ENCODE assay signal across 19 cellular contexts in the genomic region with DNA sequence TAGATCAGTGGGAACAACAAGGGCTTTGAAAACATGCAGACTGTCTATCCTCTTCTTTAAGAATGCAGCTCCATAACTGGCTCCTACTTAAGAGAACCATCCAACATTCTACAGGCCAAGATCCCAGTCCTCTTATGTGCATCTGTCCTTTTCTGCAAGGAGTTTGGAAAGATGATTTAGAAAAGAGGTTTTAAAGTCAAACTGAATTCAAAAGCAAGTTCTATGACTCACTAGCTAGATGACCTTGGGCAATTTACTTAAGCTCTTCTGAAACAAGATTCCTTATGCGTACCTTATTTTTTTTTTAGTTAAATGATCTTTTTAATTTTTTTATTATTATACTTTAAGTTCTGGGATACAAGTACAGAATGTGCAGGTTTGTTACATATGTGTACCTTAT. TPM values are rescaled to one million over a fixed set of nuclear protein-coding genes. Genes with fewer than 3 reads are reported as not detected.
DNase-seq lines count a peak whose midpoint lies in the region; ATAC-seq and TF ChIP-seq lines count a peak whose summit lies in the region.
"Had no signal": no experiment of that assay in that cellular context is flagged by ENCODE, and none has a peak within 500 bp of the region (broad histone marks: within the 10 kb centered on the region; RNA-seq: fewer than 3 reads in every experiment).

No MANE protein-coding gene starts in this region.

- no peak for TF ChIP-seq CTCF in DND-41 (IDR thresholded peaks at IDR 0.05; ENCODE audit: borderline replicate concordance, extremely low read depth, low read length, poor library complexity, severe bottlenecking)
- TF ChIP-seq CTCF in PC-3 (conservative IDR thresholded peaks at IDR 0.05; ENCODE audit: low read depth, low read length): no peak
- TF ChIP-seq CTCF in esophagus squamous epithelium (IDR thresholded peaks at IDR 0.05): no peak
- no peak for TF ChIP-seq CTCF in osteocyte (IDR thresholded peaks at IDR 0.05)

- intact Hi-C loops in PC-3 (cut with micrococcal nuclease): no loop called here
- intact Hi-C loops in esophagus squamous epithelium (cut with DNase I): no loop called here

- peak overlapping the region; percentile 11 for H3K27ac Mint-ChIP-seq in osteocyte (ENCODE audit: unreplicated experiment)
- H3K27ac Mint-ChIP-seq: activated T-helper 2 cell treated with anti-CD3 and anti-CD28 coated beads, Interferon-gamma antibody, Interleukin-2, Interleukin-4, amounts not matched to agents 10 μg/mL and 5 μg/mL and 100 μg/mL, durations not matched to agents 14 hours and 24 hours and 36 hours; CD8-positive, alpha-beta T cell; naive thymus-derived CD8-positive, alpha-beta T cell; T-cell had no signal

- no peaks in the 10 kb centered on the region for H3K27me3 Mint-ChIP-seq in osteocyte (ENCODE audit: unreplicated experiment)
- H3K27me3 Mint-ChIP-seq: naive thymus-derived CD8-positive, alpha-beta T cell; T-cell had no signal

- peaks cover 14% of the 10 kb centered on the region for H3K4me1 ChIP-seq in DND-41 (ENCODE audit: insufficient read depth, low read length)
- peaks cover 23% of the 10 kb centered on the region; the same call in 1 of the 2 replicates for H3K4me1 ChIP-seq in PC-3 (ENCODE audit: insufficient read depth, low read length)
- peaks cover 0 to 54% (median 5%) of the 10 kb centered on the region in 3 donors for H3K4me1 ChIP-seq in esophagus squamous epithelium

- peaks cover 30% of the 10 kb centered on the region for H3K4me1 Mint-ChIP-seq in osteocyte (ENCODE audit: unreplicated experiment)
- H3K4me1 Mint-ChIP-seq: naive thymus-derived CD8-positive, alpha-beta T cell; T-cell had no signal

- H3K4me2 ChIP-seq in DND-41 (ENCODE audit: insufficient read depth, low read length) (no peak overlapping the region), PC-3 (ENCODE audit: low read length) (no peak overlapping the region)

- no peaks in the 10 kb centered on the region for H3K27me3 ChIP-seq in DND-41 (ENCODE audit: insufficient read depth, low read length, poor library complexity)
- no peaks in the 10 kb centered on the region for H3K27me3 ChIP-seq in PC-3 (ENCODE audit: low read length)
- no peaks in the 10 kb centered on the region for H3K27me3 ChIP-seq in esophagus squamous epithelium
- H3K27me3 ChIP-seq: pancreas had no signal

- peak overlapping the region; percentile 11; the same call in 1 of the 2 replicates for H3K27ac ChIP-seq in DND-41 (ENCODE audit: low read length)
- H3K27ac ChIP-seq in PC-3 (ENCODE audit: low read length): no peak overlapping the region
- peak overlapping the region in 3 of 4 donors; percentile 13 to 59 (median 42) for H3K27ac ChIP-seq in esophagus squamous epithelium

- no peaks in the 10 kb centered on the region for H3K9me2 ChIP-seq in PC-3 (replicated peaks; ENCODE audit: low read length)

- no peaks in the 10 kb centered on the region for H3F3A ChIP-seq in PC-3 (ENCODE audit: low read length, unreplicated experiment)

- H4K20me1 ChIP-seq in DND-41 (ENCODE audit: insufficient read depth, low read length) (no peaks in the 10 kb centered on the region), PC-3 (ENCODE audit: low read length) (no peaks in the 10 kb centered on the region)

- no peak overlapping the region for H3K4me3 ChIP-seq in DND-41 (ENCODE audit: low read depth in 1 of 2, low read length in 2 of 2)
- H3K4me3 ChIP-seq in PC-3 (ENCODE audit: low read length): no peak overlapping the region
- no peak overlapping the region for H3K4me3 ChIP-seq in esophagus squamous epithelium
- H3K4me3 ChIP-seq: K562, pancreas had no signal

- H3K36me3 Mint-ChIP-seq in osteocyte (ENCODE audit: unreplicated experiment): no peaks in the 10 kb centered on the region
- H3K36me3 Mint-ChIP-seq: CD8-positive, alpha-beta T cell; naive thymus-derived CD8-positive, alpha-beta T cell; T-cell had no signal

- H3K4me3 Mint-ChIP-seq in osteocyte (ENCODE audit: unreplicated experiment): no peak overlapping the region
- H3K4me3 Mint-ChIP-seq: CD8-positive, alpha-beta T cell; naive thymus-derived CD8-positive, alpha-beta T cell; T-cell had no signal

- H3K9me3 Mint-ChIP-seq in osteocyte (ENCODE audit: unreplicated experiment): no peaks in the 10 kb centered on the region
- H3K9me3 Mint-ChIP-seq: activated T-helper 2 cell treated with anti-CD3 and anti-CD28 coated beads, Interferon-gamma antibody, Interleukin-2, Interleukin-4, amounts not matched to agents 10 μg/mL and 5 μg/mL and 100 μg/mL, durations not matched to agents 14 hours and 24 hours and 36 hours had no signal

- 31 to 63% methylated on average over 1 of the region's 1 CpG for WGBS in esophagus squamous epithelium, 2 donors

- H3K79me2 ChIP-seq in DND-41 (ENCODE audit: insufficient read depth, low read length) (no peaks in the 10 kb centered on the region), PC-3 (ENCODE audit: low read length) (no peaks in the 10 kb centered on the region)

- no peak for TF ChIP-seq POLR2A in esophagus squamous epithelium (IDR thresholded peaks at IDR 0.05)

- no peak for DNase-seq in DND-41
- DNase-seq in PC-3: peak; percentile 47
- no peak for DNase-seq in esophagus squamous epithelium (lab: John Stamatoyannopoulos, UW)
- no peak for DNase-seq in osteocyte (ENCODE audit: extremely low spot score, unreplicated experiment)
- DNase-seq in stimulated activated CD4-positive, alpha-beta T cell treated with anti-CD3 and anti-CD28 coated beads, Interleukin-4, amount 100 ng/mL, for 4 hours: no peak
- DNase-seq in stimulated activated CD4-positive, alpha-beta T cell treated with anti-CD3 and anti-CD28 coated beads, Interleukin-2, amount 100 ng/mL, for 24 hours: no peak
- no peak for DNase-seq in anterior cingulate cortex (lab: John Stamatoyannopoulos, UW)
- no peak for DNase-seq in NCI-H1417 treated with DMSO at 0.1 percent for 48 hours (lab: John Stamatoyannopoulos, UW)
- DNase-seq: activated CD4-positive, alpha-beta T cell treated with anti-CD3 and anti-CD28 coated beads for 4 hours; CD8-positive, alpha-beta T cell; central memory CD4-positive, alpha-beta T cell; hypothalamus; naive thymus-derived CD8-positive, alpha-beta T cell; NCI-H1930; pancreas; stimulated activated CD4-positive, alpha-beta T cell treated with anti-CD3 and anti-CD28 coated beads, Interleukin-2, amount 100 ng/mL, for 48 hours; T-cell had no signal

- no TSS peak for BruUV-seq in PC-3 (replicated peaks; lab: Mats Ljungman, UMichigan)

- H2AFZ ChIP-seq in DND-41 (ENCODE audit: low read depth, low read length): peak overlapping the region; percentile 63
- H2AFZ ChIP-seq in PC-3 (ENCODE audit: low read length): no peak overlapping the region

- ATAC-seq in DND-41 (ENCODE audit: insufficient read depth, low read depth) (no peak), PC-3 (no peak)
- ATAC-seq: CD8-positive, alpha-beta T cell; K562; naive thymus-derived CD8-positive, alpha-beta T cell; T-cell had no signal

- H3K9me3 ChIP-seq in DND-41 (ENCODE audit: insufficient read depth, low read length, severe bottlenecking) (no peaks in the 10 kb centered on the region), PC-3 (ENCODE audit: low read length) (no peaks in the 10 kb centered on the region), esophagus squamous epithelium (no peaks in the 10 kb centered on the region)
- H3K9me3 ChIP-seq: pancreas had no signal

- H3K9ac ChIP-seq in DND-41 (ENCODE audit: low read depth, low read length) (no peak overlapping the region), PC-3 (ENCODE audit: low read length) (no peak overlapping the region)

- CTCF ChIA-PET in PC-3 (lab: Charles Lee): no interaction called here

- H3K36me3 ChIP-seq in DND-41 (ENCODE audit: insufficient read depth, low read length) (no peaks in the 10 kb centered on the region), PC-3 (ENCODE audit: low read depth, low read length) (no peaks in the 10 kb centered on the region), esophagus squamous epithelium (no peaks in the 10 kb centered on the region)
- H3K36me3 ChIP-seq: pancreas had no signal

- POLR2A ChIA-PET in PC-3 (lab: Charles Lee; ENCODE audit: unreplicated experiment): interaction anchor here (0.7 kb wide), 2 partner anchors 14 to 257 kb away, joined by 3 read pairs; no protein-coding TSS in a partner anchor

RNA-seq across cellular contexts. Expression of a gene that starts 29.2 kb away (rescaled TPM):
- not detected in 2 replicates for total RNA-seq in PC-3 (2014; rRNA removed)
- 1 to 10 TPM in 2 of 4 donors, under 1 TPM in 2; 0.19 to 2.1 (median 0.86) TPM for total RNA-seq in esophagus squamous epithelium
- total RNA-seq in osteocyte: 0.68 and 0.78 TPM in 2 replicates
- total RNA-seq: CD8-positive, alpha-beta T cell; naive thymus-derived CD8-positive, alpha-beta T cell had no signal
